Comparison of ENCODE assay signal across 8 cellular contexts in genomic region chr2:37156857-37157714, GRCh38. TPM values are rescaled to one million over a fixed set of nuclear protein-coding genes. Genes with fewer than 3 reads are reported as not detected.
DNase-seq lines count a peak whose midpoint lies in the region; ATAC-seq and TF ChIP-seq lines count a peak whose summit lies in the region.

Gene EIF2AK2, minus strand, starts transcription at chr2:37156980. Its CDS starts 9,174 bp downstream, at chr2:37147806.

- H3K27ac ChIP-seq in H9 (ENCODE audit: insufficient read length, low read depth, low read length) (no peak within 1 kb of the TSS), neural cell (ENCODE audit: low read length) (no peak within 1 kb of the TSS)

- no peaks in the 10 kb centered on the region for H3F3A ChIP-seq in neural cell (ENCODE audit: insufficient read depth, low read length, poor library complexity, severe bottlenecking)

- H3K23me2 ChIP-seq in H9 (ENCODE audit: insufficient read length, low read depth, low read length, poor library complexity, severe bottlenecking) = peaks cover 9% of the 10 kb centered on the region

- peak within 1 kb of the TSS; percentile 72 for H3K9ac ChIP-seq in ES-I3 (ENCODE audit: low read depth, low read length)
- peak within 1 kb of the TSS; percentile 60 for H3K9ac ChIP-seq in H9 (ENCODE audit: extremely low read depth, insufficient read length, low read length)
- peak within 1 kb of the TSS; percentile 62 for H3K9ac ChIP-seq in neural cell (ENCODE audit: low read length)

- H2BK120ac ChIP-seq in H9 (ENCODE audit: low read depth, low read length, poor library complexity, severe bottlenecking) = no peak within 1 kb of the TSS

- TF ChIP-seq EP300 in neural cell (conservative IDR thresholded peaks at IDR 0.05; ENCODE audit: poor library complexity, severe bottlenecking) = no peak

- peak within 1 kb of the TSS; percentile 75 for H3K4me3 ChIP-seq in MG63
- H3K4me3 ChIP-seq in fibroblast of villous mesenchyme (ENCODE audit: low read depth, low read length) = peak within 1 kb of the TSS; percentile 71
- peak within 1 kb of the TSS; percentile 65 for H3K4me3 ChIP-seq in neural cell (ENCODE audit: low read length)

- no peak within 1 kb of the TSS for H4K8ac ChIP-seq in H9 (replicated peaks; ENCODE audit: insufficient read length, low read depth, low read length)

- peaks cover 29 to 39% of the 10 kb centered on the region in 2 experiments for H3K4me1 Mint-ChIP-seq in H9
- peaks cover 49% of the 10 kb centered on the region for H3K4me1 Mint-ChIP-seq in stimulated activated naive CD8-positive, alpha-beta T cell treated with anti-CD3 and anti-CD28 coated beads, Interleukin-15, amount 100 ng/mL, for 72 hours

- H4K20me1 ChIP-seq in H9 (ENCODE audit: control insufficient read depth, insufficient read depth, insufficient read length) = no peaks in the 10 kb centered on the region
- H4K20me1 ChIP-seq in neural cell (ENCODE audit: insufficient read depth) = no peaks in the 10 kb centered on the region

- peak within 1 kb of the TSS; percentile 82; the same call in 1 of the 2 replicates for H3K14ac ChIP-seq in H9 (ENCODE audit: insufficient read depth, low read length)

- peaks cover 3% of the 10 kb centered on the region for H3K79me1 ChIP-seq in H9 (ENCODE audit: insufficient read depth, low read depth, low read length, poor library complexity, severe bottlenecking)

- no peak within 1 kb of the TSS for H3K18ac ChIP-seq in H9 (ENCODE audit: insufficient read length, low read depth, low read length)

- H2BK12ac ChIP-seq in H9 (ENCODE audit: insufficient read length, low read depth, low read length) = no peak within 1 kb of the TSS

- H3K4me1 ChIP-seq in ES-I3 (ENCODE audit: insufficient read depth, low read length) = 0 out of 2 replicates have a peak, but pooled peaks cover 5% of the 10 kb centered on the region
- no peaks in the 10 kb centered on the region for H3K4me1 ChIP-seq in H9 (ENCODE audit: insufficient read depth, low read length)

- peaks cover 4% of the 10 kb centered on the region; the same call in 1 of the 2 replicates for H3K27me3 Mint-ChIP-seq in H9 (ENCODE audit: low read depth)
- no peaks in the 10 kb centered on the region for H3K27me3 Mint-ChIP-seq in stimulated activated naive CD8-positive, alpha-beta T cell treated with anti-CD3 and anti-CD28 coated beads, Interleukin-15, amount 100 ng/mL, for 72 hours

- H2AFZ ChIP-seq in H9 (ENCODE audit: low read length) (no peak within 1 kb of the TSS), neural cell (ENCODE audit: low read depth, low read length) (peak within 1 kb of the TSS; percentile 40)

- H3K56ac ChIP-seq in H9 (ENCODE audit: insufficient read length, low read depth, low read length) = no peak within 1 kb of the TSS

- ATAC-seq in stimulated activated naive CD8-positive, alpha-beta T cell treated with anti-CD3 and anti-CD28 coated beads, Interleukin-15, amount 100 ng/mL, for 72 hours = peak; percentile 92

- no peaks in the 10 kb centered on the region for H3K9me3 Mint-ChIP-seq in H9
- H3K9me3 Mint-ChIP-seq in stimulated activated naive CD8-positive, alpha-beta T cell treated with anti-CD3 and anti-CD28 coated beads, Interleukin-15, amount 100 ng/mL, for 72 hours = peaks cover 0 to 4% of the 10 kb centered on the region in 2 donors

- H3T11ph ChIP-seq in H9 (ENCODE audit: low read length) = no peak within 1 kb of the TSS

- H3K27ac Mint-ChIP-seq in H9 = peak within 1 kb of the TSS; percentile 29 to 96 (median 75); a peak in 6 of 7 replicates
- H3K27ac Mint-ChIP-seq in stimulated activated naive CD8-positive, alpha-beta T cell treated with anti-CD3 and anti-CD28 coated beads, Interleukin-15, amount 100 ng/mL, for 72 hours = peak within 1 kb of the TSS; percentile 98 to 99

- no peak within 1 kb of the TSS for H2BK20ac ChIP-seq in H9 (ENCODE audit: low read depth, low read length, poor library complexity, severe bottlenecking)

- H3K23ac ChIP-seq in H9 (ENCODE audit: insufficient read length, low read depth, low read length) = no peak within 1 kb of the TSS

- no peak within 1 kb of the TSS for H2BK15ac ChIP-seq in H9 (ENCODE audit: low read depth, low read length)

- H2AK5ac ChIP-seq in H9 (ENCODE audit: insufficient read length, low read length) = no peak within 1 kb of the TSS

- no peak for TF ChIP-seq RAD21 in neural cell (conservative IDR thresholded peaks at IDR 0.05)

- H2BK5ac ChIP-seq in H9 (ENCODE audit: insufficient read length, low read length) = no peak within 1 kb of the TSS

- H3K9me3 ChIP-seq in ES-I3 (ENCODE audit: control insufficient read depth, insufficient read depth, low read length) (no peaks in the 10 kb centered on the region), H9 (ENCODE audit: control insufficient read depth, low read depth, low read length) (no peaks in the 10 kb centered on the region), MG63 (no peaks in the 10 kb centered on the region), neural cell (ENCODE audit: low read length) (no peaks in the 10 kb centered on the region)

- TF ChIP-seq CTCF in H9 (conservative IDR thresholded peaks at IDR 0.05) (no peak), fibroblast of villous mesenchyme (IDR thresholded peaks at IDR 0.05; ENCODE audit: insufficient read depth, low read depth, low read length) (no peak), neural cell (IDR thresholded peaks at IDR 0.05; ENCODE audit: poor library complexity, severe bottlenecking) (no peak)

- no peaks in the 10 kb centered on the region for H3K9me2 ChIP-seq in neural cell (ENCODE audit: insufficient read depth, low read length)

- no peak within 1 kb of the TSS for H3K4ac ChIP-seq in H9 (ENCODE audit: low read depth, low read length)

- H4K5ac ChIP-seq in H9 (ENCODE audit: insufficient read length, low read depth, low read length) = no peak within 1 kb of the TSS

- DNase-seq in H9 (peak; percentile 87), MG63 (peak; percentile 94), SIG-M5 (lab: John Stamatoyannopoulos, UW) (peak; percentile 6), fibroblast of villous mesenchyme (ENCODE audit: low read depth) (peak; percentile 86)
- peak; percentile 92 for DNase-seq in activated effector memory CD4-positive, alpha-beta T cell treated with anti-CD3 and anti-CD28 coated beads, Interleukin-2, amount 50 U/mL, for 16 hours
- DNase-seq in stimulated activated naive CD8-positive, alpha-beta T cell treated with anti-CD3 and anti-CD28 coated beads, Interleukin-15, amount 100 ng/mL, for 72 hours = peak; percentile 75 to 83

- H3K4me3 Mint-ChIP-seq in H9 = peak within 1 kb of the TSS; percentile 76 to 79
- peak within 1 kb of the TSS; percentile 92 to 98 for H3K4me3 Mint-ChIP-seq in stimulated activated naive CD8-positive, alpha-beta T cell treated with anti-CD3 and anti-CD28 coated beads, Interleukin-15, amount 100 ng/mL, for 72 hours

- peak within 1 kb of the TSS; percentile 83 for H3K4me2 ChIP-seq in H9 (ENCODE audit: insufficient read depth, insufficient read length, low read length)
- H3K4me2 ChIP-seq in neural cell (ENCODE audit: low read length) = peak within 1 kb of the TSS; percentile 51

- H3K79me2 ChIP-seq in H9 (ENCODE audit: insufficient read depth, low read length) = no peaks in the 10 kb centered on the region; the same call in 1 of the 2 replicates
- no peaks in the 10 kb centered on the region for H3K79me2 ChIP-seq in neural cell (replicated peaks; ENCODE audit: insufficient read depth, low read length)

- WGBS in H9 (ENCODE audit: extremely low coverage, insufficient read length, low lambda C conversion rate) = no CpG with 5 or more reads among the region's 55 CpGs

- peaks cover 8 to 26% (median 22%) of the 10 kb centered on the region in 3 experiments for H3K36me3 Mint-ChIP-seq in H9 (ENCODE audit: insufficient read depth in 1 of 3, low read depth in 3 of 3)

- no peak within 1 kb of the TSS for H4K91ac ChIP-seq in H9 (ENCODE audit: insufficient read length, low read depth, low read length)

- H3K27me3 ChIP-seq in H9 (ENCODE audit: insufficient read depth, low read length) (no peaks in the 10 kb centered on the region), MG63 (no peaks in the 10 kb centered on the region), neural cell (ENCODE audit: insufficient read depth, low read depth, low read length) (no peaks in the 10 kb centered on the region)

- H3K36me3 ChIP-seq in ES-I3 (ENCODE audit: insufficient read depth, low read length) (no peaks in the 10 kb centered on the region), MG63 (peaks cover 22% of the 10 kb centered on the region), neural cell (ENCODE audit: insufficient read depth, low read length) (no peaks in the 10 kb centered on the region)

TF ChIP-seq in neural cell, 6 proteins besides CTCF, POLR2A, EP300 and RAD21 (continues in another document):
- TF ChIP-seq SMC3 (conservative IDR thresholded peaks at IDR 0.05; ENCODE audit: poor library complexity) (no peak), EZH2 (IDR thresholded peaks at IDR 0.05; ENCODE audit: borderline replicate concordance, insufficient read depth, low read length, poor library complexity, severe bottlenecking) (no peak), POLR2AphosphoS5 (IDR thresholded peaks at IDR 0.05) (no peak), MXI1 (conservative IDR thresholded peaks at IDR 0.05; ENCODE audit: poor library complexity, severe bottlenecking) (no peak), TAF1 (IDR thresholded peaks at IDR 0.05; ENCODE audit: low read depth) (no peak)

RNA-seq across cellular contexts. Expression of gene EIF2AK2, which starts in this region (rescaled TPM):
- total RNA-seq in H9 (2021) (54.2 and 55.7 TPM in 2 replicates), fibroblast of villous mesenchyme (40.3 and 48.4 TPM in 2 replicates)
- 17.8 and 27.8 TPM in 2 replicates for total RNA-seq in MG63 (2014; rRNA removed; shearing (Covaris generic); ENCODE audit: low replicate concordance)
- polyA plus RNA-seq in neural cell = 1.8 and 2.5 TPM in 2 replicates
- polyA minus RNA-seq in neural cell = 13.9 and 14.8 TPM in 2 replicates

Comparison
In these comparisons a context has a peak if more than half of its experiments do, and no peak if none do; other contexts are left out.
1. DNase-seq: peak in every context shown above with its lines; median percentile 94 in MG63; 92 in activated effector memory CD4-positive, alpha-beta T cell treated with anti-CD3 and anti-CD28 coated beads, Interleukin-2, amount 50 U/mL, for 16 hours; 87 in H9; 86 in fibroblast of villous mesenchyme; 79 in stimulated activated naive CD8-positive, alpha-beta T cell treated with anti-CD3 and anti-CD28 coated beads, Interleukin-15, amount 100 ng/mL, for 72 hours; 6 in SIG-M5.